7 cellular contexts compared by ENCODE assay signal in genomic region chr3:13430411-13430875, GRCh38. TPM values are rescaled to one million over a fixed set of nuclear protein-coding genes. Genes with fewer than 3 reads are reported as not detected.
A peak's percentile ranks its signal among the peaks of the same experiment; 100 is the strongest.
DNase-seq lines count a peak whose midpoint lies in the region; ATAC-seq, FAIRE-seq and TF ChIP-seq lines count a peak whose summit lies in the region.
"Not testable (repeated sequence)": the region's sequence is repeated elsewhere in the genome, so short reads cannot be mapped to it uniquely, and the experiment has no call there.

No MANE protein-coding gene starts in this region.

- not testable (repeated sequence) for H3K9me2 ChIP-seq in PC-3 (replicated peaks; ENCODE audit: low read length)

- not testable (repeated sequence) for H3K36me3 ChIP-seq in CD4-positive, CD25-positive, alpha-beta regulatory T cell (ENCODE audit: control insufficient read depth, insufficient read depth, low read length); PC-3 (ENCODE audit: low read depth, low read length); HepG2 (replicated peaks in 1 of 2; ENCODE audit: control insufficient read depth in 1 of 2, insufficient read depth in 2 of 2, low read length in 2 of 2); gastrocnemius medialis

- H4K20me1 ChIP-seq in PC-3 (ENCODE audit: low read length); HepG2 (ENCODE audit: insufficient read depth, low read length): not testable (repeated sequence)

- POLR2A ChIA-PET in PC-3 (lab: Charles Lee; ENCODE audit: unreplicated experiment), result not testable (repeated sequence)
- POLR2A ChIA-PET in HepG2 (lab: Yijun Ruan, JAX), result interaction anchor here (0.8 to 1.6 kb wide), 3 partner anchors 10 to 46 kb away, joined by 3 to 4 read pairs (median 4); partner anchors contain the start of gene NUP210

- WGBS in HepG2 (ENCODE audit: low lambda C conversion rate), result 17% methylated on average over 2 of the region's 2 CpGs

- not testable (repeated sequence) for H3K4me2 ChIP-seq in PC-3 (ENCODE audit: low read length); HepG2 (ENCODE audit: low read depth, low read length)

- H3K27me3 Mint-ChIP-seq in CD4-positive, CD25-positive, alpha-beta regulatory T cell, result not testable (repeated sequence)

- not testable (repeated sequence) for FAIRE-seq in HepG2 (lab: Jason Lieb, UNC)

- H3K36me3 Mint-ChIP-seq in CD4-positive, CD25-positive, alpha-beta regulatory T cell, result not testable (repeated sequence)

- in situ Hi-C loops in HepG2 (cut with HindIII; ENCODE audit: extremely low pct_ligation_motif_present, low pct_unique_long_range_greater_than_20kb); gastrocnemius medialis (cut with MboI; ENCODE audit: low sequenced_read_pairs in 4 of 4): not testable (repeated sequence)

- peak overlapping the region in 2 of 3 donors; percentile 36 to 49 for H3K27ac Mint-ChIP-seq in CD4-positive, CD25-positive, alpha-beta regulatory T cell

- TF ChIP-seq POLR2A in HepG2 (IDR thresholded peaks at IDR 0.05; ENCODE audit: insufficient read depth in 1 of 2, low read depth in 2 of 2, low read length in 2 of 2); gastrocnemius medialis (IDR thresholded peaks at IDR 0.05): not testable (repeated sequence)

- intact Hi-C loops in PC-3 (cut with micrococcal nuclease); HepG2 (cut with micrococcal nuclease; ENCODE audit: unreplicated experiment); gastrocnemius medialis (cut with DNase I; ENCODE audit: low total_unique reads): not testable (repeated sequence)

- TF ChIP-seq CTCF in PC-3 (conservative IDR thresholded peaks at IDR 0.05; ENCODE audit: low read depth, low read length); HepG2 (CRISPR knock-in tag; IDR thresholded peaks at IDR 0.05); gastrocnemius medialis (IDR thresholded peaks at IDR 0.05 in 4 of 5, conservative IDR thresholded peaks at IDR 0.05 in 1 of 5): not testable (repeated sequence)

- not testable (repeated sequence) for H3K4me3 ChIP-seq in CD4-positive, CD25-positive, alpha-beta regulatory T cell (ENCODE audit: low read depth, low read length); PC-3 (ENCODE audit: low read length); HepG2 (replicated peaks in 1 of 3; ENCODE audit: insufficient read depth in 1 of 3, low read depth in 2 of 3, low read length in 3 of 3); gastrocnemius medialis

- not testable (repeated sequence) for DNase-seq in CD4-positive, CD25-positive, alpha-beta regulatory T cell; HepG2 (ENCODE audit: low spot score); gastrocnemius medialis
- DNase-seq in EH (ENCODE audit: low read depth) (peak; percentile 42), ELR (ENCODE audit: low read depth) (peak; percentile 34), M059J (ENCODE audit: low read depth) (peak; percentile 38), PC-3 (peak; percentile 40)

- not testable (repeated sequence) for H3K9ac ChIP-seq in PC-3 (ENCODE audit: low read length); HepG2 (ENCODE audit: insufficient read depth, low read depth, low read length)

- not testable (repeated sequence) for H3F3A ChIP-seq in PC-3 (ENCODE audit: low read length, unreplicated experiment)

- not testable (repeated sequence) for ATAC-seq in CD4-positive, CD25-positive, alpha-beta regulatory T cell (ENCODE audit: low read depth in 2 of 2); PC-3; HepG2; gastrocnemius medialis

- H3K79me2 ChIP-seq in PC-3 (ENCODE audit: low read length); HepG2 (ENCODE audit: insufficient read depth, low read length): not testable (repeated sequence)

- not testable (repeated sequence) for H3K4me3 Mint-ChIP-seq in CD4-positive, CD25-positive, alpha-beta regulatory T cell

- TF ChIP-seq RAD21 in HepG2 (CRISPR knock-in tag; IDR thresholded peaks at IDR 0.05), result not testable (repeated sequence)

- not testable (repeated sequence) for H3K27me3 ChIP-seq in CD4-positive, CD25-positive, alpha-beta regulatory T cell (ENCODE audit: control insufficient read depth, insufficient read depth, low read length); PC-3 (ENCODE audit: low read length); HepG2 (ENCODE audit: control insufficient read depth in 1 of 2, insufficient read depth in 2 of 2, low read length in 2 of 2); gastrocnemius medialis

- H3K4me1 ChIP-seq in CD4-positive, CD25-positive, alpha-beta regulatory T cell (ENCODE audit: control insufficient read depth, insufficient read depth, low read length, poor library complexity, severe bottlenecking), result peaks cover 23% of the 10 kb centered on the region
- not testable (repeated sequence) for H3K4me1 ChIP-seq in PC-3 (ENCODE audit: insufficient read depth, low read length); gastrocnemius medialis
- peaks cover 58% of the 10 kb centered on the region for H3K4me1 ChIP-seq in HepG2 (ENCODE audit: insufficient read depth, low read length)

- peaks cover 6 to 38% (median 21%) of the 10 kb centered on the region in 4 donors for H3K4me1 Mint-ChIP-seq in CD4-positive, CD25-positive, alpha-beta regulatory T cell

- not testable (repeated sequence) for H3K9me3 Mint-ChIP-seq in CD4-positive, CD25-positive, alpha-beta regulatory T cell

- H2AFZ ChIP-seq in PC-3 (ENCODE audit: low read length); HepG2 (ENCODE audit: low read length): not testable (repeated sequence)

- not testable (repeated sequence) for H3K27ac ChIP-seq in CD4-positive, CD25-positive, alpha-beta regulatory T cell (ENCODE audit: insufficient read depth, low read length, poor library complexity, severe bottlenecking); PC-3 (ENCODE audit: low read length); HepG2 (ENCODE audit: extremely low read length, insufficient read depth, low read length)
- H3K27ac ChIP-seq in gastrocnemius medialis, result peak overlapping the region in 3 of 4 donors; percentile 4 to 72 (median 34)

- TF ChIP-seq EP300 in HepG2 (IDR thresholded peaks at IDR 0.05; ENCODE audit: low read depth in 2 of 2, low read length in 2 of 2); HepG2 (CRISPR knock-in tag; IDR thresholded peaks at IDR 0.05; ENCODE audit: borderline replicate concordance): not testable (repeated sequence)

- BruUV-seq in PC-3 (replicated peaks; lab: Mats Ljungman, UMichigan); HepG2 (replicated peaks; lab: Mats Ljungman, UMichigan): not testable (repeated sequence)

- H3K9me3 ChIP-seq in CD4-positive, CD25-positive, alpha-beta regulatory T cell (ENCODE audit: control insufficient read depth in 2 of 2, low read length in 2 of 2); PC-3 (ENCODE audit: low read length); HepG2 (ENCODE audit: low read length); gastrocnemius medialis: not testable (repeated sequence)

- CTCF ChIA-PET in PC-3 (lab: Charles Lee); HepG2 (lab: Yijun Ruan, JAX; ENCODE audit: low intra/inter-chr PET ratio, low total read pairs): not testable (repeated sequence)

RNA-seq across cellular contexts. Expression of gene NUP210, which starts 10.3 kb away (rescaled TPM):
- total RNA-seq in CD4-positive, CD25-positive, alpha-beta regulatory T cell, result 125 TPM
- polyA plus RNA-seq in CD4-positive, CD25-positive, alpha-beta regulatory T cell, result 10 to 100 TPM; 42.4 to 46.9 (median 45.3) TPM
- total RNA-seq in M059J (2014; rRNA removed; shearing (Covaris generic)), result 3.5 and 8.5 TPM in 2 replicates
- 64.0 and 75.3 TPM in 2 replicates for total RNA-seq in PC-3 (2014; rRNA removed)
- 18.2 and 35.2 TPM in 2 replicates for total RNA-seq in HepG2 (2016; rRNA removed; fragmentation: Illumina TruSeq; extraction: Trizol)
- total RNA-seq in HepG2 (2016; cell fraction: cytosol; rRNA removed; fragmentation: Illumina TruSeq; extraction: Trizol; ENCODE audit: low read depth), result 2.4 and 3.0 TPM in 2 replicates
- total RNA-seq in HepG2 (2016; cell fraction: insoluble cytoplasmic fraction; rRNA removed; fragmentation: Illumina TruSeq; extraction: Trizol), result 13.5 and 35.7 TPM in 2 replicates
- 7.5 TPM in 2 replicates for total RNA-seq in HepG2 (2016; cell fraction: membrane; rRNA removed; fragmentation: Illumina TruSeq; extraction: Trizol)
- total RNA-seq in HepG2 (2016; cell fraction: nucleus; rRNA removed; fragmentation: Illumina TruSeq; extraction: Trizol), result 48.2 and 58.1 TPM in 2 replicates
- polyA plus RNA-seq in HepG2 (2011; rRNA removed), result 31.6 and 44.3 TPM in 2 replicates
- polyA plus RNA-seq in HepG2 (2011; cell fraction: cytosol; rRNA removed), result 17.7 and 20.2 TPM in 2 replicates
- polyA plus RNA-seq in HepG2 (2011; cell fraction: nucleus; rRNA removed), result 105 and 126 TPM in 2 replicates
- polyA plus RNA-seq in HepG2 (2012), result 34.3 and 44.8 TPM in 2 replicates
- polyA plus RNA-seq in HepG2 (2016; cell fraction: cytosol; fragmentation: Illumina TruSeq; extraction: Trizol; ENCODE audit: low read depth), result 1.3 and 1.6 TPM in 2 replicates
- polyA plus RNA-seq in HepG2 (2016; cell fraction: insoluble cytoplasmic fraction; fragmentation: Illumina TruSeq; extraction: Trizol; ENCODE audit: low read depth), result 10.1 and 14.0 TPM in 2 replicates
- polyA plus RNA-seq in HepG2 (2016; cell fraction: membrane; fragmentation: Illumina TruSeq; extraction: Trizol; ENCODE audit: low read depth), result 2.8 and 3.5 TPM in 2 replicates
- 83.4 and 84.9 TPM in 2 replicates for polyA plus RNA-seq in HepG2 (2016; cell fraction: nucleus; fragmentation: Illumina TruSeq; extraction: Trizol; ENCODE audit: insufficient read depth, low read depth)
- polyA minus RNA-seq in HepG2 (2011; rRNA and poly(A)+ RNA removed; ENCODE audit: low replicate concordance), result 104 and 110 TPM in 2 replicates
- polyA minus RNA-seq in HepG2 (2011; cell fraction: cytosol; rRNA and poly(A)+ RNA removed), result 31.9 and 35.7 TPM in 2 replicates
- 50.5 and 60.3 TPM in 2 replicates for polyA minus RNA-seq in HepG2 (2011; cell fraction: nucleus; rRNA and poly(A)+ RNA removed)
- 1 to 10 TPM; 1.7 to 3.6 (median 2.7) TPM for total RNA-seq in gastrocnemius medialis

RNA-seq across cellular contexts. Expression of gene HDAC11, which starts 49.7 kb away (rescaled TPM):
- 3.8 TPM for total RNA-seq in CD4-positive, CD25-positive, alpha-beta regulatory T cell
- polyA plus RNA-seq in CD4-positive, CD25-positive, alpha-beta regulatory T cell, result 1 to 10 TPM; 2.1 to 8.8 (median 3.0) TPM
- total RNA-seq in M059J (2014; rRNA removed; shearing (Covaris generic)), result 4.6 and 5.5 TPM in 2 replicates
- total RNA-seq in PC-3 (2014; rRNA removed), result 21.8 and 24.2 TPM in 2 replicates
- 10.5 and 13.7 TPM in 2 replicates for total RNA-seq in HepG2 (2016; rRNA removed; fragmentation: Illumina TruSeq; extraction: Trizol)
- 4.0 and 4.5 TPM in 2 replicates for total RNA-seq in HepG2 (2016; cell fraction: cytosol; rRNA removed; fragmentation: Illumina TruSeq; extraction: Trizol; ENCODE audit: low read depth)
- total RNA-seq in HepG2 (2016; cell fraction: insoluble cytoplasmic fraction; rRNA removed; fragmentation: Illumina TruSeq; extraction: Trizol), result 8.3 and 12.0 TPM in 2 replicates
- 8.1 and 8.4 TPM in 2 replicates for total RNA-seq in HepG2 (2016; cell fraction: membrane; rRNA removed; fragmentation: Illumina TruSeq; extraction: Trizol)
- 5.7 and 8.2 TPM in 2 replicates for total RNA-seq in HepG2 (2016; cell fraction: nucleus; rRNA removed; fragmentation: Illumina TruSeq; extraction: Trizol)
- polyA plus RNA-seq in HepG2 (2011; rRNA removed), result 33.1 and 49.7 TPM in 2 replicates
- 45.0 and 52.1 TPM in 2 replicates for polyA plus RNA-seq in HepG2 (2011; cell fraction: cytosol; rRNA removed)
- polyA plus RNA-seq in HepG2 (2011; cell fraction: nucleus; rRNA removed), result 54.1 and 56.2 TPM in 2 replicates
- 51.6 and 55.6 TPM in 2 replicates for polyA plus RNA-seq in HepG2 (2012)
- 4.4 and 6.3 TPM in 2 replicates for polyA plus RNA-seq in HepG2 (2016; cell fraction: cytosol; fragmentation: Illumina TruSeq; extraction: Trizol; ENCODE audit: low read depth)
- 9.3 and 10.5 TPM in 2 replicates for polyA plus RNA-seq in HepG2 (2016; cell fraction: insoluble cytoplasmic fraction; fragmentation: Illumina TruSeq; extraction: Trizol; ENCODE audit: low read depth)
- polyA plus RNA-seq in HepG2 (2016; cell fraction: membrane; fragmentation: Illumina TruSeq; extraction: Trizol; ENCODE audit: low read depth), result 7.6 and 9.8 TPM in 2 replicates
- polyA plus RNA-seq in HepG2 (2016; cell fraction: nucleus; fragmentation: Illumina TruSeq; extraction: Trizol; ENCODE audit: insufficient read depth, low read depth), result 10.6 and 11.8 TPM in 2 replicates
- 4.8 and 66.6 TPM in 2 replicates for polyA minus RNA-seq in HepG2 (2011; rRNA and poly(A)+ RNA removed; ENCODE audit: low replicate concordance)
- 29.4 and 31.1 TPM in 2 replicates for polyA minus RNA-seq in HepG2 (2011; cell fraction: cytosol; rRNA and poly(A)+ RNA removed)
- 21.3 and 22.1 TPM in 2 replicates for polyA minus RNA-seq in HepG2 (2011; cell fraction: nucleus; rRNA and poly(A)+ RNA removed)
- 10 to 100 TPM; 13.0 to 40.4 (median 15.8) TPM for total RNA-seq in gastrocnemius medialis
